Comparison of ENCODE assay signal across 16 cellular contexts in genomic region chr14:20493634-20494033, GRCh38. TPM values are rescaled to one million over a fixed set of nuclear protein-coding genes. Genes with fewer than 3 reads are reported as not detected.
A peak's percentile ranks its signal among the peaks of the same experiment; 100 is the strongest.
DNase-seq lines count a peak whose midpoint lies in the region; ATAC-seq and TF ChIP-seq lines count a peak whose summit lies in the region.
"Had no signal": no experiment of that assay in that cellular context is flagged by ENCODE, and none has a peak within 500 bp of the region (broad histone marks: within the 10 kb centered on the region; RNA-seq: fewer than 3 reads in every experiment).

No MANE protein-coding gene starts in this region.

- dilution Hi-C loops in mammary epithelial cell (cut with HindIII; ENCODE audit: low sequenced_read_pairs), result no loop called here

- H3K79me2 ChIP-seq in mammary epithelial cell (ENCODE audit: insufficient read depth, low read length) (no peaks in the 10 kb centered on the region), PC-3 (ENCODE audit: low read length) (no peaks in the 10 kb centered on the region), OCI-LY7 (ENCODE audit: insufficient read depth, low read depth, low read length) (no peaks in the 10 kb centered on the region)

- ATAC-seq in PC-3, result no peak
- ATAC-seq in heart left ventricle, result peak in 3 of 4 donors; percentile 75 to 86 (median 85)

- H3K27ac ChIP-seq in mammary epithelial cell (ENCODE audit: insufficient read depth, low read depth, low read length) (no peak overlapping the region), breast epithelium (peak overlapping the region in 1 of 2 donors; percentile 1), PC-3 (ENCODE audit: low read length) (no peak overlapping the region), heart left ventricle (peak overlapping the region in 9 of 12 donors; percentile 15 to 69 (median 42)), OCI-LY7 (ENCODE audit: low read depth, low read length, poor library complexity, severe bottlenecking) (no peak overlapping the region)
- H3K27ac ChIP-seq: SJSA1, thoracic aorta had no signal

- peaks cover 28% of the 10 kb centered on the region for H3K4me1 ChIP-seq in mammary epithelial cell (ENCODE audit: insufficient read depth, low read length)
- no peaks in the 10 kb centered on the region for H3K4me1 ChIP-seq in breast epithelium
- H3K4me1 ChIP-seq in PC-3 (ENCODE audit: insufficient read depth, low read length), result peaks cover 50% of the 10 kb centered on the region
- H3K4me1 ChIP-seq in heart left ventricle, result peaks cover 0 to 54% (median 8%) of the 10 kb centered on the region in 12 donors
- no peaks in the 10 kb centered on the region for H3K4me1 ChIP-seq in OCI-LY7 (ENCODE audit: insufficient read depth, low read length, poor library complexity, severe bottlenecking)
- H3K4me1 ChIP-seq in BE2C, result no peaks in the 10 kb centered on the region
- H3K4me1 ChIP-seq: SJSA1 had no signal

- H3K36me3 ChIP-seq in mammary epithelial cell (ENCODE audit: insufficient read depth, low read length), result no peaks in the 10 kb centered on the region
- H3K36me3 ChIP-seq in breast epithelium, result no peaks in the 10 kb centered on the region
- H3K36me3 ChIP-seq in PC-3 (ENCODE audit: low read depth, low read length), result no peaks in the 10 kb centered on the region
- H3K36me3 ChIP-seq in heart left ventricle, result no peaks in the 10 kb centered on the region
- no peaks in the 10 kb centered on the region for H3K36me3 ChIP-seq in OCI-LY7 (ENCODE audit: insufficient read depth, low read length)
- H3K36me3 ChIP-seq in BE2C, result no peaks in the 10 kb centered on the region
- H3K36me3 ChIP-seq: SJSA1, thoracic aorta had no signal

- no peak for DNase-seq in mammary epithelial cell
- DNase-seq in breast epithelium (ENCODE audit: low spot score in 2 of 2), result no peak
- DNase-seq in PC-3, result peak; percentile 45
- DNase-seq in heart left ventricle, result peak in 4 of 5 donors; percentile 21 to 46 (median 33)
- DNase-seq in superior temporal gyrus (ENCODE audit: extremely low spot score), result peak; percentile 9
- DNase-seq in central memory CD4-positive, alpha-beta T cell, result no peak
- DNase-seq in OCI-LY7 (ENCODE audit: low spot score), result no peak
- DNase-seq in BE2C, result no peak
- DNase-seq: activated CD4-positive, alpha-beta memory T cell treated with anti-CD3 and anti-CD28 coated beads for 36 hours; Karpas-422 had no signal

- H3K4me3 ChIP-seq in mammary epithelial cell (replicated peaks in 1 of 3; ENCODE audit: insufficient read depth in 1 of 3, low read depth in 2 of 3, low read length in 3 of 3) (no peak overlapping the region), breast epithelium (no peak overlapping the region), PC-3 (ENCODE audit: low read length) (no peak overlapping the region; the same call in 1 of the 2 replicates), heart left ventricle (no peak overlapping the region), OCI-LY7 (ENCODE audit: low read depth, low read length, poor library complexity, severe bottlenecking) (no peak overlapping the region), BE2C (ENCODE audit: low read depth, low read length) (no peak overlapping the region)
- H3K4me3 ChIP-seq: SJSA1, thoracic aorta had no signal

- CTCF ChIA-PET in mammary epithelial cell (lab: Charles Lee; ENCODE audit: low non-redundant PET), result no interaction called here
- CTCF ChIA-PET in PC-3 (lab: Charles Lee), result no interaction called here
- CTCF ChIA-PET in OCI-LY7 (lab: Charles Lee; ENCODE audit: unreplicated experiment), result no interaction called here

- H3K9ac ChIP-seq in mammary epithelial cell (ENCODE audit: insufficient read depth, low read length) (no peak overlapping the region), PC-3 (ENCODE audit: low read length) (no peak overlapping the region)

- H3F3A ChIP-seq in PC-3 (ENCODE audit: low read length, unreplicated experiment), result no peaks in the 10 kb centered on the region

- no peak overlapping the region for H3K4me2 ChIP-seq in mammary epithelial cell (ENCODE audit: insufficient read depth, low read depth, low read length)
- H3K4me2 ChIP-seq in PC-3 (ENCODE audit: low read length), result peak overlapping the region; percentile 21; the same call in 1 of the 2 replicates
- no peak overlapping the region for H3K4me2 ChIP-seq in OCI-LY7 (ENCODE audit: low read length)

- intact Hi-C loops in mammary epithelial cell (cut with micrococcal nuclease) (no loop called here), breast epithelium (cut with DNase I; ENCODE audit: low total_unique reads) (no loop called here), PC-3 (cut with micrococcal nuclease) (no loop called here), heart left ventricle (cut with DNase I) (no loop called here), OCI-LY7 (cut with micrococcal nuclease; ENCODE audit: unreplicated experiment) (no loop called here)

- H3K9me2 ChIP-seq in PC-3 (replicated peaks; ENCODE audit: low read length), result no peaks in the 10 kb centered on the region
- no peaks in the 10 kb centered on the region for H3K9me2 ChIP-seq in OCI-LY7 (ENCODE audit: insufficient read depth, low read length)

- in situ Hi-C loops in mammary epithelial cell (cut with MboI; ENCODE audit: low sequenced_read_pairs in 2 of 2), result no loop called here

- H2AFZ ChIP-seq in mammary epithelial cell (ENCODE audit: low read depth, low read length) (peak overlapping the region; percentile 51), PC-3 (ENCODE audit: low read length) (no peak overlapping the region), OCI-LY7 (ENCODE audit: low read length) (no peak overlapping the region)

- H4K20me1 ChIP-seq in mammary epithelial cell (ENCODE audit: insufficient read depth, low read length), result no peaks in the 10 kb centered on the region
- H4K20me1 ChIP-seq in PC-3 (ENCODE audit: low read length), result no peaks in the 10 kb centered on the region
- H4K20me1 ChIP-seq in OCI-LY7 (ENCODE audit: insufficient read depth, low read length), result no peaks in the 10 kb centered on the region

- H3K27me3 ChIP-seq in mammary epithelial cell (ENCODE audit: insufficient read depth, low read length) (no peaks in the 10 kb centered on the region), breast epithelium (no peaks in the 10 kb centered on the region), PC-3 (ENCODE audit: low read length) (no peaks in the 10 kb centered on the region), heart left ventricle (no peaks in the 10 kb centered on the region), BE2C (peaks cover 5% of the 10 kb centered on the region)

- WGBS in mammary epithelial cell (ENCODE audit: low coverage, missing lambda C conversion rate), result 97% methylated on average over 2 of the region's 2 CpGs
- WGBS in heart left ventricle, 4 donors, result 27 to 75% (median 55%) methylated on average over 2 of the region's 2 CpGs

- BruUV-seq in mammary epithelial cell (replicated peaks; lab: Mats Ljungman, UMichigan), result no TSS peak
- no TSS peak for BruUV-seq in PC-3 (replicated peaks; lab: Mats Ljungman, UMichigan)
- no TSS peak for BruUV-seq in OCI-LY7 (replicated peaks; lab: Mats Ljungman, UMichigan)

- H3K9me3 ChIP-seq in mammary epithelial cell (replicated peaks; ENCODE audit: insufficient read depth, low read length) (no peaks in the 10 kb centered on the region), breast epithelium (no peaks in the 10 kb centered on the region), PC-3 (ENCODE audit: low read length) (no peaks in the 10 kb centered on the region), heart left ventricle (no peaks in the 10 kb centered on the region), OCI-LY7 (ENCODE audit: low read length) (no peaks in the 10 kb centered on the region), BE2C (no peaks in the 10 kb centered on the region)
- H3K9me3 ChIP-seq: SJSA1, thoracic aorta had no signal

- TF ChIP-seq CTCF in mammary epithelial cell (conservative IDR thresholded peaks at IDR 0.05 in 1 of 2, IDR thresholded peaks at IDR 0.05 in 1 of 2; ENCODE audit: extremely low read depth in 1 of 2, insufficient read depth in 1 of 2, low read depth in 1 of 2, low read length in 2 of 2), result no peak
- TF ChIP-seq CTCF in breast epithelium (IDR thresholded peaks at IDR 0.05), result no peak
- TF ChIP-seq CTCF in PC-3 (conservative IDR thresholded peaks at IDR 0.05; ENCODE audit: low read depth, low read length), result no peak
- no peak for TF ChIP-seq CTCF in heart left ventricle (IDR thresholded peaks at IDR 0.05)
- TF ChIP-seq CTCF in OCI-LY7 (conservative IDR thresholded peaks at IDR 0.05; ENCODE audit: low read length), result no peak
- TF ChIP-seq CTCF in BE2C (IDR thresholded peaks at IDR 0.05; ENCODE audit: low read depth, low read length), result no peak

- TF ChIP-seq POLR2A in breast epithelium (IDR thresholded peaks at IDR 0.05) (no peak), heart left ventricle (IDR thresholded peaks at IDR 0.05) (no peak)

- POLR2A ChIA-PET in PC-3 (lab: Charles Lee; ENCODE audit: unreplicated experiment), result no interaction called here
- POLR2A ChIA-PET in OCI-LY7 (lab: Charles Lee), result interaction anchor here (0.6 kb wide), 1 partner anchor 147 kb away, joined by 3 read pairs; no protein-coding TSS in a partner anchor

RNA-seq across cellular contexts. Expression of gene RNASE10, which starts 11.7 kb away (rescaled TPM):
- total RNA-seq in mammary epithelial cell (under 1 TPM in 1 of 2 donors, not detected in 1; 0.68 TPM), breast epithelium (not detected), PC-3 (2014; rRNA removed) (not detected in 2 replicates), heart left ventricle (under 1 TPM in 5 of 9 donors, not detected in 4; 0.21 to 0.34 (median 0.27) TPM), OCI-LY7 (2022) (1.5 and 1.7 TPM in 2 replicates)
- polyA plus RNA-seq in mammary epithelial cell (not detected), heart left ventricle (not detected)
- not detected for polyA minus RNA-seq in mammary epithelial cell
- total RNA-seq in OCI-LY7 (2014; rRNA removed; shearing (Covaris generic)), result not detected in 2 replicates
- polyA plus RNA-seq in BE2C (2012; ENCODE audit: insufficient read depth, insufficient read length, low read depth), result not detected
- total RNA-seq: lung microvascular endothelial cell, NCI-H460, renal cortical epithelial cell, SJSA1, thoracic aorta had no signal
- polyA plus RNA-seq: AG04450 had no signal

RNA-seq across cellular contexts. Expression of gene PNP, which starts 24.4 kb away (rescaled TPM):
- total RNA-seq in mammary epithelial cell, result 100 to 1,000 TPM in 1 of 2 donors, 10 to 100 TPM in 1; 52.8 to 106 TPM
- polyA plus RNA-seq in mammary epithelial cell, result 256 TPM
- polyA minus RNA-seq in mammary epithelial cell, result 121 TPM
- total RNA-seq in breast epithelium, result 10 to 100 TPM; 26.4 to 60.0 (median 38.8) TPM
- total RNA-seq in PC-3 (2014; rRNA removed), result 108 and 118 TPM in 2 replicates
- 10 to 100 TPM in 6 of 9 donors, 1 to 10 TPM in 3; 4.2 to 38.5 (median 10.5) TPM for total RNA-seq in heart left ventricle
- polyA plus RNA-seq in heart left ventricle, result 10 to 100 TPM in 1 of 2 donors, 1 to 10 TPM in 1; 5.9 to 29.8 TPM
- total RNA-seq in OCI-LY7 (2014; rRNA removed; shearing (Covaris generic)), result 120 and 127 TPM in 2 replicates
- total RNA-seq in OCI-LY7 (2022), result 118 and 128 TPM in 2 replicates
- 161 TPM for polyA plus RNA-seq in BE2C (2012; ENCODE audit: insufficient read depth, insufficient read length, low read depth)

RNA-seq across cellular contexts. Expression of gene PIP4P1, which starts 32.4 kb away (rescaled TPM):
- total RNA-seq in mammary epithelial cell (10 to 100 TPM; 18.8 to 22.2 TPM), breast epithelium (10 to 100 TPM; 23.6 to 34.1 (median 29.9) TPM), PC-3 (2014; rRNA removed) (32.9 and 35.2 TPM in 2 replicates), heart left ventricle (10 to 100 TPM; 12.3 to 25.3 (median 18.0) TPM), OCI-LY7 (2022) (43.6 and 44.7 TPM in 2 replicates)
- polyA plus RNA-seq in mammary epithelial cell (27.0 TPM), heart left ventricle (10 to 100 TPM; 13.9 to 39.8 TPM)
- polyA minus RNA-seq in mammary epithelial cell, result 42.9 TPM
- total RNA-seq in OCI-LY7 (2014; rRNA removed; shearing (Covaris generic)), result 23.3 and 26.9 TPM in 2 replicates
- 69.3 TPM for polyA plus RNA-seq in BE2C (2012; ENCODE audit: insufficient read depth, insufficient read length, low read depth)

RNA-seq across cellular contexts. Expression of gene APEX1, which starts 38.6 kb away (rescaled TPM):
- total RNA-seq in mammary epithelial cell, result 100 to 1,000 TPM in 1 of 2 donors, 10 to 100 TPM in 1; 96.4 to 128 TPM
- 217 TPM for polyA plus RNA-seq in mammary epithelial cell
- polyA minus RNA-seq in mammary epithelial cell, result 200 TPM
- 100 to 1,000 TPM; 129 to 165 (median 150) TPM for total RNA-seq in breast epithelium
- total RNA-seq in PC-3 (2014; rRNA removed), result 147 and 189 TPM in 2 replicates
- 10 to 100 TPM; 60.4 to 92.6 (median 76.4) TPM for total RNA-seq in heart left ventricle
- polyA plus RNA-seq in heart left ventricle, result 100 to 1,000 TPM in 1 of 2 donors, 10 to 100 TPM in 1; 47.9 to 109 TPM
- 110 and 117 TPM in 2 replicates for total RNA-seq in OCI-LY7 (2014; rRNA removed; shearing (Covaris generic))
- 175 and 203 TPM in 2 replicates for total RNA-seq in OCI-LY7 (2022)
- polyA plus RNA-seq in BE2C (2012; ENCODE audit: insufficient read depth, insufficient read length, low read depth), result 420 TPM

RNA-seq across cellular contexts. Expression of gene OSGEP, which starts 39.0 kb away (rescaled TPM):
- total RNA-seq in mammary epithelial cell (10 to 100 TPM; 22.6 to 34.8 TPM), breast epithelium (10 to 100 TPM; 38.1 to 66.9 (median 57.5) TPM), PC-3 (2014; rRNA removed) (57.7 and 64.1 TPM in 2 replicates), heart left ventricle (10 to 100 TPM; 16.1 to 40.9 (median 18.5) TPM), OCI-LY7 (2022) (68.8 and 76.6 TPM in 2 replicates)
- polyA plus RNA-seq in mammary epithelial cell (28.1 TPM), heart left ventricle (10 to 100 TPM; 21.6 to 30.0 TPM)
- 65.6 TPM for polyA minus RNA-seq in mammary epithelial cell
- total RNA-seq in OCI-LY7 (2014; rRNA removed; shearing (Covaris generic)), result 85.2 and 86.6 TPM in 2 replicates
- polyA plus RNA-seq in BE2C (2012; ENCODE audit: insufficient read depth, insufficient read length, low read depth), result 64.7 TPM

Comparison
In these comparisons a context has a peak if more than half of its experiments do, and no peak if none do; other contexts are left out.
1. DNase-seq: peak in PC-3 (single experiment), heart left ventricle (4 of 5) and superior temporal gyrus (single experiment); none in mammary epithelial cell (single experiment), breast epithelium (0 of 2), central memory CD4-positive, alpha-beta T cell (single experiment), OCI-LY7 (single experiment) and BE2C (single experiment).
2. H3K27ac ChIP-seq: peak in heart left ventricle (9 of 12); none in mammary epithelial cell (single experiment), PC-3 (single experiment) and OCI-LY7 (single experiment).